Comparison of ENCODE assay signal across 30 cellular contexts in genomic region chr12:9808531-9808930, GRCh38. TPM values are rescaled to one million over a fixed set of nuclear protein-coding genes. Genes with fewer than 3 reads are reported as not detected.
"Had no signal": no experiment of that assay in that cellular context is flagged by ENCODE, and none has a peak within 500 bp of the region (broad histone marks: within the 10 kb centered on the region; RNA-seq: fewer than 3 reads in every experiment).

No MANE protein-coding gene starts in this region.

- ATAC-seq: activated CD8-positive, alpha-beta T cell treated with anti-CD3 and anti-CD28 coated beads, Interleukin-2, amount 10 ng/mL, durations not matched to agents 7 days and 5 days; Panc1 had no signal

- DNase-seq: activated CD4-positive, alpha-beta T cell treated with anti-CD3 and anti-CD28 coated beads for 1 hour; activated CD4-positive, alpha-beta T cell treated with anti-CD3 and anti-CD28 coated beads, Interleukin-2, amount 10 ng/mL, durations not matched to agents 7 days and 5 days; activated CD4-positive, alpha-beta T cell treated with anti-CD3 and anti-CD28 coated beads, Interleukin-2, amount 50 U/mL, for 48 hours; activated CD4-positive, CD25-positive, alpha-beta regulatory T cell; activated CD8-positive, alpha-beta T cell treated with anti-CD3 and anti-CD28 coated beads, Interleukin-2, amount 10 ng/mL, durations not matched to agents 7 days and 5 days; activated gamma-delta T cell treated with Interleukin-2 at 50 U/mL for 16 hours; activated naive CD4-positive, alpha-beta T cell treated with anti-CD3 and anti-CD28 coated beads, Interleukin-2, amount 10 ng/mL, durations not matched to agents 7 days and 5 days; activated naive CD8-positive, alpha-beta T cell treated with anti-CD3 and anti-CD28 coated beads for 36 hours; activated T-cell treated with anti-CD3 and anti-CD28 coated beads, Interleukin-2, amount 50 U/mL, for 24 hours; amniotic stem cell; aorta; MM.1S; NCI-H1092; NCI-H1436 treated with DMSO at 0.1 percent for 48 hours; NCI-H1694 treated with DMSO at 0.1 percent for 48 hours; NCI-H2029; NCI-H345; NCI-H524 treated with DMSO at 0.1 percent for 48 hours; NCI-H748 treated with DMSO at 0.1 percent for 48 hours; NK-92 treated with Interleukin-12 subunit alpha and Interleukin-12 subunit beta, amount 100 ng/mL, for 24 hours; SHP77 treated with DMSO at 0.1 percent for 48 hours; SW 1271; T-helper 1 cell; T1000; WERI-Rb-1 had no signal

- H3K36me3 ChIP-seq: WERI-Rb-1 had no signal

RNA-seq across cellular contexts. Expression of gene KLRF1, which starts 18.8 kb away (rescaled TPM):
- total RNA-seq: activated naive CD8-positive, alpha-beta T cell treated with anti-CD3 and anti-CD28 coated beads for 36 hours; cardiac septum; LHCN-M2; RPMI7951 had no signal

RNA-seq across cellular contexts. Expression of gene CD69, which starts 47.8 kb away (rescaled TPM):
- total RNA-seq: LHCN-M2, NCI-H460, RPMI7951 had no signal
